ENCODE assay signal across 13 cellular contexts in genomic region chr1:145826030-145826429, GRCh38. TPM values are rescaled to one million over a fixed set of nuclear protein-coding genes. Genes with fewer than 3 reads are reported as not detected.
DNase-seq lines count a peak whose midpoint lies in the region; ATAC-seq, FAIRE-seq and TF ChIP-seq lines count a peak whose summit lies in the region.
"Had no signal": no experiment of that assay in that cellular context is flagged by ENCODE, and none has a peak within 500 bp of the region (broad histone marks: within the 10 kb centered on the region; RNA-seq: fewer than 3 reads in every experiment).

No MANE protein-coding gene starts in this region.

- DNase-seq in A549 (ENCODE audit: low read depth in 1 of 2, low spot score in 1 of 2) (peak in 1 of 2 experiments; percentile 18), Caco-2 (no peak), glutamatergic neuron (no peak), iPS-NIHi7 (ENCODE audit: extremely low spot score) (no peak), upper lobe of left lung (no peak)
- DNase-seq: caudate nucleus, HCEC 1CT, NCI-H2029 treated with DMSO at 0.1 percent for 48 hours had no signal

- POLR2A ChIA-PET in A549 (lab: Yijun Ruan, JAX) (interaction anchor here (0.7 kb wide), 1 partner anchor 88 kb away, joined by 4 read pairs; no protein-coding TSS in a partner anchor), Caco-2 (lab: Charles Lee) (no interaction called here)

- no peaks in the 10 kb centered on the region for H3K27me3 ChIP-seq in Caco-2 (replicated peaks; ENCODE audit: control insufficient read depth, insufficient read depth, low read length)
- no peaks in the 10 kb centered on the region for H3K27me3 ChIP-seq in upper lobe of left lung

- H3K9me3 ChIP-seq in A549 (no peaks in the 10 kb centered on the region), Caco-2 (no peaks in the 10 kb centered on the region), upper lobe of left lung (no peaks in the 10 kb centered on the region)

- H3K27ac ChIP-seq in A549 (no peak overlapping the region), VCaP (no peak overlapping the region), upper lobe of left lung (no peak overlapping the region)
- H3K27ac ChIP-seq: skin epidermis had no signal

- FAIRE-seq in A549 (lab: Jason Lieb, UNC), result no peak

- no peak for TF ChIP-seq RAD21 in A549 (conservative IDR thresholded peaks at IDR 0.05 in 1 of 2, IDR thresholded peaks at IDR 0.05 in 1 of 2)

- TF ChIP-seq CTCF in A549 (IDR thresholded peaks at IDR 0.05) (peak; percentile 9; the same call in 1 of the 3 replicates), Caco-2 (IDR thresholded peaks at IDR 0.05; ENCODE audit: insufficient read depth in 1 of 2, low read depth in 1 of 2, low read length in 1 of 2, severe bottlenecking in 1 of 2, unreplicated experiment in 1 of 2) (peak in 1 of 2 experiments; percentile 7), VCaP (conservative IDR thresholded peaks at IDR 0.05) (0 out of 2 replicates have a peak, but pooled peaks have one; percentile 19), glutamatergic neuron (IDR thresholded peaks at IDR 0.05; ENCODE audit: partially characterized antibody, unreplicated experiment) (no peak), upper lobe of left lung (IDR thresholded peaks at IDR 0.05) (no peak)

- no peak overlapping the region for H3K27ac Mint-ChIP-seq in Caco-2 (ENCODE audit: unreplicated experiment)
- H3K27ac Mint-ChIP-seq in glutamatergic neuron (ENCODE audit: unreplicated experiment), result no peak overlapping the region

- peaks cover 55% of the 10 kb centered on the region for H3K36me3 Mint-ChIP-seq in Caco-2 (ENCODE audit: insufficient read depth, unreplicated experiment)
- peaks cover 6% of the 10 kb centered on the region for H3K36me3 Mint-ChIP-seq in glutamatergic neuron (ENCODE audit: unreplicated experiment)

- peaks cover 1% of the 10 kb centered on the region; the same call in 1 of the 2 replicates for H3K36me3 ChIP-seq in Caco-2 (ENCODE audit: control insufficient read depth, insufficient read depth, low read length)
- H3K36me3 ChIP-seq in upper lobe of left lung, result peaks cover 24 to 55% (median 42%) of the 10 kb centered on the region in 4 donors

- H3K4me1 ChIP-seq in A549 (peaks cover 11% of the 10 kb centered on the region), Caco-2 (no peaks in the 10 kb centered on the region), upper lobe of left lung (peaks cover 8 to 14% (median 12%) of the 10 kb centered on the region in 4 donors)

- H3K27me3 Mint-ChIP-seq in Caco-2 (ENCODE audit: insufficient read depth, unreplicated experiment), result no peaks in the 10 kb centered on the region
- H3K27me3 Mint-ChIP-seq in glutamatergic neuron (ENCODE audit: unreplicated experiment), result peaks cover 2% of the 10 kb centered on the region

- 92% methylated on average over 2 of the region's 2 CpGs for WGBS in A549 (ENCODE audit: missing lambda C conversion rate)
- WGBS in upper lobe of left lung, 2 donors, result 76 to 92% methylated on average over 2 of the region's 2 CpGs

- ATAC-seq in A549 (no peak), GM18858 (IDR thresholded peaks at IDR 0.05; ENCODE audit: unreplicated experiment) (no peak), HG03520 (IDR thresholded peaks at IDR 0.05; ENCODE audit: unreplicated experiment) (no peak), upper lobe of left lung (ENCODE audit: low FRiP score in 2 of 2) (no peak)
- ATAC-seq: esophagus mucosa had no signal

- no peak for TF ChIP-seq EP300 in A549 (IDR thresholded peaks at IDR 0.05)
- TF ChIP-seq EP300 in upper lobe of left lung (IDR thresholded peaks at IDR 0.05), result no peak

- H3K4me2 ChIP-seq in A549, result peak overlapping the region; percentile 85; the same call in 2 of the 3 replicates

- H3K9me3 Mint-ChIP-seq in Caco-2 (ENCODE audit: unreplicated experiment), result no peaks in the 10 kb centered on the region
- peaks cover 4% of the 10 kb centered on the region for H3K9me3 Mint-ChIP-seq in glutamatergic neuron (ENCODE audit: unreplicated experiment)

- H3K4me1 Mint-ChIP-seq in Caco-2 (ENCODE audit: low read depth, unreplicated experiment) (no peaks in the 10 kb centered on the region), glutamatergic neuron (ENCODE audit: low read depth, unreplicated experiment) (no peaks in the 10 kb centered on the region)

- no TSS peak for BruUV-seq in Caco-2 (replicated peaks; lab: Mats Ljungman, UMichigan)

- TF ChIP-seq POLR2A in A549 (IDR thresholded peaks at IDR 0.05; ENCODE audit: low read length), result no peak
- TF ChIP-seq POLR2A in upper lobe of left lung (IDR thresholded peaks at IDR 0.05), result no peak

- intact Hi-C loops in Caco-2 (cut with micrococcal nuclease; ENCODE audit: unreplicated experiment), result no loop called here

- peak overlapping the region; percentile 40 for H3K4me3 Mint-ChIP-seq in Caco-2 (ENCODE audit: unreplicated experiment)
- peak overlapping the region; percentile 70 for H3K4me3 Mint-ChIP-seq in glutamatergic neuron (ENCODE audit: unreplicated experiment)

- CTCF ChIA-PET in A549 (lab: Yijun Ruan, JAX), result interaction anchor here (0.5 to 8.5 kb wide), 9 partner anchors 13 to 182 kb away, joined by 3 to 109 read pairs (median 5); partner anchors contain the start of gene NUDT17
- CTCF ChIA-PET in Caco-2 (lab: Charles Lee), result interaction anchor here (2.5 kb wide), 1 partner anchor 19 kb away, joined by 11 read pairs; the partner anchor contains the start of gene NUDT17

- no peak overlapping the region for H3K4me3 ChIP-seq in A549
- no peak overlapping the region for H3K4me3 ChIP-seq in Caco-2 (ENCODE audit: low read depth, low read length)
- no peak overlapping the region for H3K4me3 ChIP-seq in upper lobe of left lung
- H3K4me3 ChIP-seq: skin epidermis had no signal

TF ChIP-seq in A549, 52 proteins besides CTCF, POLR2A, EP300 and RAD21 (continues in another document):
- no peak for TF ChIP-seq CHD4 (IDR thresholded peaks at IDR 0.05; ENCODE audit: borderline replicate concordance)
- no peak for TF ChIP-seq CBX8 (IDR thresholded peaks at IDR 0.05)
- TF ChIP-seq ZSCAN20 (CRISPR knock-in tag; IDR thresholded peaks at IDR 0.05), result no peak
- no peak for TF ChIP-seq MAZ (IDR thresholded peaks at IDR 0.05; ENCODE audit: borderline replicate concordance, low read depth, low read length)
- TF ChIP-seq ZFP36 (IDR thresholded peaks at IDR 0.05; ENCODE audit: borderline replicate concordance, partially characterized antibody), result no peak

RNA-seq across cellular contexts. Expression of gene POLR3C, which starts 2.0 kb away (rescaled TPM):
- polyA plus RNA-seq in A549 (2011; rRNA removed) (58.3 and 65.0 TPM in 2 replicates), A549 (2017; fragmentation: RNase III; extraction: RNeasy Plus Mini Kit Qiagen cat#74134 plus additional on column Dnase treatment) (26.9 to 29.5 TPM (median 28.1 TPM) in 3 replicates)
- polyA plus RNA-seq in A549 (2012; cell fraction: cytosol; rRNA removed), result 29.7 and 30.5 TPM in 2 replicates
- polyA plus RNA-seq in A549 (2012; cell fraction: nucleus; rRNA removed), result 21.2 and 28.0 TPM in 2 replicates
- polyA minus RNA-seq in A549 (2011; rRNA and poly(A)+ RNA removed), result 58.5 and 59.1 TPM in 2 replicates
- total RNA-seq in Caco-2 (2022) (48.0 and 48.8 TPM in 2 replicates), glutamatergic neuron (ENCODE audit: unreplicated experiment) (43.4 TPM), upper lobe of left lung (10 to 100 TPM; 15.9 to 40.9 (median 26.7) TPM)

RNA-seq across cellular contexts. Expression of gene RNF115, which starts 2.1 kb away (rescaled TPM):
- polyA plus RNA-seq in A549 (2011; rRNA removed) (18.4 and 18.8 TPM in 2 replicates), A549 (2017; fragmentation: RNase III; extraction: RNeasy Plus Mini Kit Qiagen cat#74134 plus additional on column Dnase treatment) (8.5 to 9.3 TPM (median 9.2 TPM) in 3 replicates)
- polyA plus RNA-seq in A549 (2012; cell fraction: cytosol; rRNA removed), result 3.8 and 4.3 TPM in 2 replicates
- 4.0 and 6.1 TPM in 2 replicates for polyA plus RNA-seq in A549 (2012; cell fraction: nucleus; rRNA removed)
- 10.3 and 11.9 TPM in 2 replicates for polyA minus RNA-seq in A549 (2011; rRNA and poly(A)+ RNA removed)
- total RNA-seq in Caco-2 (2022) (16.6 and 17.5 TPM in 2 replicates), glutamatergic neuron (ENCODE audit: unreplicated experiment) (20.5 TPM), upper lobe of left lung (10 to 100 TPM; 10.7 to 32.0 (median 19.0) TPM)

RNA-seq across cellular contexts. Expression of gene NUDT17, which starts 19.4 kb away (rescaled TPM):
- polyA plus RNA-seq in A549 (2011; rRNA removed) (6.7 and 9.0 TPM in 2 replicates), A549 (2017; fragmentation: RNase III; extraction: RNeasy Plus Mini Kit Qiagen cat#74134 plus additional on column Dnase treatment) (4.6 to 5.7 TPM (median 4.9 TPM) in 3 replicates)
- polyA plus RNA-seq in A549 (2012; cell fraction: cytosol; rRNA removed), result 4.6 and 5.1 TPM in 2 replicates
- polyA plus RNA-seq in A549 (2012; cell fraction: nucleus; rRNA removed), result 9.4 and 11.2 TPM in 2 replicates
- polyA minus RNA-seq in A549 (2011; rRNA and poly(A)+ RNA removed), result 5.2 and 6.7 TPM in 2 replicates
- total RNA-seq in Caco-2 (2022) (4.8 and 6.4 TPM in 2 replicates), glutamatergic neuron (ENCODE audit: unreplicated experiment) (2.4 TPM), upper lobe of left lung (10 to 100 TPM in 2 of 6 donors, 1 to 10 TPM in 4; 2.1 to 11.0 (median 4.8) TPM)

RNA-seq across cellular contexts. Expression of gene PIAS3, which starts 32.9 kb away (rescaled TPM):
- polyA plus RNA-seq in A549 (2011; rRNA removed) (15.5 and 25.4 TPM in 2 replicates), A549 (2017; fragmentation: RNase III; extraction: RNeasy Plus Mini Kit Qiagen cat#74134 plus additional on column Dnase treatment) (18.6 to 23.2 TPM (median 22.7 TPM) in 3 replicates)
- polyA plus RNA-seq in A549 (2012; cell fraction: cytosol; rRNA removed), result 11.2 and 14.0 TPM in 2 replicates
- polyA plus RNA-seq in A549 (2012; cell fraction: nucleus; rRNA removed), result 29.4 and 40.2 TPM in 2 replicates
- polyA minus RNA-seq in A549 (2011; rRNA and poly(A)+ RNA removed), result 19.2 and 20.9 TPM in 2 replicates
- total RNA-seq in Caco-2 (2022) (20.3 and 22.0 TPM in 2 replicates), glutamatergic neuron (ENCODE audit: unreplicated experiment) (20.3 TPM), upper lobe of left lung (10 to 100 TPM; 23.0 to 71.2 (median 29.5) TPM)

RNA-seq across cellular contexts. Expression of gene ANKRD35, which starts 59.6 kb away (rescaled TPM):
- polyA plus RNA-seq in A549 (2011; rRNA removed) (not detected in 2 replicates), A549 (2017; fragmentation: RNase III; extraction: RNeasy Plus Mini Kit Qiagen cat#74134 plus additional on column Dnase treatment) (not detected in 3 replicates)
- not detected in 2 replicates for polyA plus RNA-seq in A549 (2012; cell fraction: cytosol; rRNA removed)
- polyA plus RNA-seq in A549 (2012; cell fraction: nucleus; rRNA removed), result not detected in 2 replicates
- polyA minus RNA-seq in A549 (2011; rRNA and poly(A)+ RNA removed), result not detected in 2 replicates
- total RNA-seq in Caco-2 (2022) (0.09 and 0.34 TPM in 2 replicates), glutamatergic neuron (ENCODE audit: unreplicated experiment) (2.1 TPM), upper lobe of left lung (1 to 10 TPM in 4 of 6 donors, under 1 TPM in 1, not detected in 1; 0.76 to 2.5 (median 1.3) TPM)

Comparison
In these comparisons a context has a peak if more than half of its experiments do, and no peak if none do; other contexts are left out.
1. CTCF ChIP-seq: peak in A549 (single experiment) and VCaP (single experiment); none in glutamatergic neuron (single experiment) and upper lobe of left lung (0 of 6).